Comparison of ENCODE assay signal across 35 cellular contexts in genomic region chr1:211217392-211217791, GRCh38.
"Had no signal": no experiment of that assay in that cellular context is flagged by ENCODE, and none has a peak within 500 bp of the region (broad histone marks: within the 10 kb centered on the region; RNA-seq: fewer than 3 reads in every experiment).

No MANE protein-coding gene starts in this region.

- H3K27me3 ChIP-seq: MG63 had no signal

- H3K4me3 ChIP-seq: MG63 had no signal

- H3K36me3 ChIP-seq: MG63 had no signal

- DNase-seq: Karpas-422, Kasumi-1, MG63, MM.1S, MV-4-11, NCI-H1048, NCI-H1092, NCI-H1092 treated with DMSO at 0.1 percent for 48 hours, NCI-H1105, NCI-H1105 treated with DMSO at 0.1 percent for 48 hours, NCI-H1417, NCI-H1417 treated with DMSO at 0.1 percent for 48 hours, NCI-H1436, NCI-H1436 treated with DMSO at 0.1 percent for 48 hours, NCI-H146, NCI-H1694, NCI-H1694 treated with DMSO at 0.1 percent for 48 hours, NCI-H187, NCI-H187 treated with DMSO at 0.1 percent for 48 hours, NCI-H1930, NCI-H2029, NCI-H2029 treated with DMSO at 0.1 percent for 48 hours, NCI-H2081, NCI-H2081 treated with DMSO at 0.1 percent for 48 hours, NCI-H2107, NCI-H2171, NCI-H2171 treated with DMSO at 0.1 percent for 48 hours, NCI-H2227 treated with DMSO at 0.1 percent for 48 hours, NCI-H345, NCI-H446, NCI-H446 treated with DMSO at 0.1 percent for 48 hours, NCI-H510A, NCI-H510A treated with DMSO at 0.1 percent for 48 hours, NCI-H524, NCI-H524 treated with DMSO at 0.1 percent for 48 hours had no signal
